Comparison of ENCODE assay signal across 21 cellular contexts in genomic region chr18:70319185-70319584, GRCh38.
"Had no signal": no experiment of that assay in that cellular context is flagged by ENCODE, and none has a peak within 500 bp of the region (broad histone marks: within the 10 kb centered on the region; RNA-seq: fewer than 3 reads in every experiment).

No MANE protein-coding gene starts in this region.

- H3K4me3 ChIP-seq: MG63, SJCRH30 had no signal

- H3K36me3 ChIP-seq: SJCRH30 had no signal

- DNase-seq: IMR-90, Karpas-422, KG1, MG63, NCI-H1092, NCI-H1105 treated with DMSO at 0.1 percent for 48 hours, NCI-H1417 treated with DMSO at 0.1 percent for 48 hours, NCI-H146, NCI-H1694 treated with DMSO at 0.1 percent for 48 hours, NCI-H1930, NCI-H2081, NCI-H2107, NCI-H2227 treated with DMSO at 0.1 percent for 48 hours, NCI-H524, NCI-H526 treated with DMSO at 0.1 percent for 48 hours, NCI-H774, SHP77 treated with DMSO at 0.1 percent for 48 hours, SJCRH30 had no signal

- H3K27ac ChIP-seq: SJCRH30 had no signal

- ATAC-seq: HepG2, Right ventricle myocardium inferior, SK-N-SH treated with all-trans-retinoic acid at 6 μM for 48 hours had no signal

- H3K4me1 ChIP-seq: SJCRH30 had no signal

- H3K27me3 ChIP-seq: MG63, SJCRH30 had no signal

- H3K9me3 ChIP-seq: MG63, SJCRH30 had no signal
